8 cellular contexts compared by ENCODE assay signal in the genomic region with DNA sequence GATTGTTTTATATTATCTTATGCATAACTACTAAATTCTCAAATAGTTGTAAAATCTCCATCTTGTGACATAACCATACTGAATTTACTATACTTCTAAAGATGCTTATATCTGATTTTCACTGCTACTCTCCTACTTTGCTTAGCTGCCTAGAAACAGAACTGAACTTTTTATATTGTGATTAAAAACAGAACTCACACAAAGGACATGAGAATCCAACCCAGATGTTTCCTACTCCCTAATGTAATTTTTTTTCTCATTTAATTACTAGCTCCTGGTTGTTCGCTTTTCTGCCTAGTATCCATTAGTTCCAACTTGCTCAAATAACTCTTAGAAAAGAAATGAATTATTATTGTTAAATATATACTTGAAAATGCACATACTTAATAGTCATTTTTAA.
"Had no signal": no experiment of that assay in that cellular context is flagged by ENCODE, and none has a peak within 500 bp of the region (broad histone marks: within the 10 kb centered on the region; RNA-seq: fewer than 3 reads in every experiment).

No MANE protein-coding gene starts in this region.

- FAIRE-seq: G401.6, GM12878, GM12891, GM12892, GM18507, GM19239 had no signal

- DNase-seq: GDM1, GF-D8 had no signal

- ATAC-seq: GM12878 had no signal

- H3K4me3 ChIP-seq: GM12878 had no signal
